In genomic region chr2:113583541-113584225, GRCh38 we compare ENCODE assay signal across 8 cellular contexts. TPM values are rescaled to one million over a fixed set of nuclear protein-coding genes. Genes with fewer than 3 reads are reported as not detected.
DNase-seq lines count a peak whose midpoint lies in the region; ATAC-seq and TF ChIP-seq lines count a peak whose summit lies in the region.
"Not testable (repeated sequence)": the region's sequence is repeated elsewhere in the genome, so short reads cannot be mapped to it uniquely, and the experiment has no call there.

No MANE protein-coding gene starts in this region.

- peak overlapping the region; percentile 87 for H3K4me2 ChIP-seq in OCI-LY3 (ENCODE audit: low read length)

- peak overlapping the region; percentile 99 for H2AFZ ChIP-seq in OCI-LY3 (ENCODE audit: low read depth, low read length)

- H3K79me2 ChIP-seq in OCI-LY3 (ENCODE audit: low read length), result not testable (repeated sequence)

- H3K9me3 ChIP-seq in OCI-LY3 (ENCODE audit: insufficient read depth, low read length); heart right ventricle: not testable (repeated sequence)

- not testable (repeated sequence) for H4K20me1 ChIP-seq in OCI-LY3 (ENCODE audit: insufficient read depth, low read length)

- peak overlapping the region; percentile 76 to 95 (median 92) for H3K27ac Mint-ChIP-seq in naive B cell

- 2% methylated on average over 49 to 55 of the region's 62 CpGs for WGBS in heart right ventricle, 2 donors

- H3K4me3 ChIP-seq in OCI-LY3 (ENCODE audit: low read length) (peak overlapping the region; percentile 90), cardiac fibroblast (replicated peaks in 1 of 2; ENCODE audit: low read depth in 2 of 2, low read length in 2 of 2) (peak overlapping the region; percentile 60 to 61), heart right ventricle (peak overlapping the region; percentile 53 to 91 (median 72))

- H3K9ac ChIP-seq in OCI-LY3 (ENCODE audit: low read length), result peak overlapping the region; percentile 81

- not testable (repeated sequence) for H3K36me3 ChIP-seq in OCI-LY3 (replicated peaks; ENCODE audit: low read depth, low read length); heart right ventricle

- not testable (repeated sequence) for H3K4me1 ChIP-seq in OCI-LY3 (ENCODE audit: low read length)
- H3K4me1 ChIP-seq in heart right ventricle, result peaks cover 3 to 35% (median 11%) of the 10 kb centered on the region in 9 donors

- not testable (repeated sequence) for H3K9me3 Mint-ChIP-seq in naive B cell

- peak; percentile 23 for TF ChIP-seq POLR2A in GM18505 (IDR thresholded peaks at IDR 0.05; ENCODE audit: borderline replicate concordance, extremely low read depth, insufficient read depth, insufficient read length)

- H3K36me3 Mint-ChIP-seq in naive B cell, result not testable (repeated sequence)

- intact Hi-C loops in heart right ventricle (cut with DNase I), result not testable (repeated sequence)

- H3K27ac ChIP-seq in OCI-LY3 (ENCODE audit: low read length) (peak overlapping the region; percentile 55), heart right ventricle (peak overlapping the region; percentile 72 to 93 (median 86))

- not testable (repeated sequence) for H3K27me3 Mint-ChIP-seq in naive B cell

- DNase-seq in 8988T (peak; percentile 48), cardiac fibroblast (ENCODE audit: low read depth in 2 of 2) (peak; percentile 64 to 80), heart right ventricle (peak; percentile 84 to 87), naive B cell (peak; percentile 81)
- DNase-seq in activated CD8-positive, alpha-beta memory T cell treated with anti-CD3 and anti-CD28 coated beads for 4 hours (ENCODE audit: low read depth in 2 of 2), result peak; percentile 59 to 60
- peak; percentile 84 for DNase-seq in stimulated activated CD4-positive, alpha-beta T cell treated with anti-CD3 and anti-CD28 coated beads, Interleukin-4, amount 100 ng/mL, for 1 hour

- H3K4me3 Mint-ChIP-seq in naive B cell, result peak overlapping the region; percentile 82 to 97 (median 88)

- H3K27me3 ChIP-seq in OCI-LY3 (ENCODE audit: low read depth, low read length); heart right ventricle: not testable (repeated sequence)

- H3K4me1 Mint-ChIP-seq in naive B cell, result peaks cover 17 to 26% (median 19%) of the 10 kb centered on the region in 3 donors

- TF ChIP-seq CTCF in OCI-LY3 (IDR thresholded peaks at IDR 0.05; ENCODE audit: low read depth, low read length); cardiac fibroblast (IDR thresholded peaks at IDR 0.05; ENCODE audit: low read depth, low read length); heart right ventricle (IDR thresholded peaks at IDR 0.05): not testable (repeated sequence)

- ATAC-seq in GM18505 (IDR thresholded peaks at IDR 0.05; ENCODE audit: unreplicated experiment); heart right ventricle: not testable (repeated sequence)
- peak; percentile 35 to 52 for ATAC-seq in naive B cell (ENCODE audit: low read depth in 2 of 2)

RNA-seq across cellular contexts. Expression of gene RABL2A, which starts 43.4 kb away (rescaled TPM):
- 10 to 100 TPM in 1 of 10 donors, 1 to 10 TPM in 9; 5.2 to 10.2 (median 7.3) TPM for total RNA-seq in heart right ventricle
- polyA plus RNA-seq in heart right ventricle, result 10 to 100 TPM in 1 of 2 donors, 1 to 10 TPM in 1; 3.5 to 14.9 TPM
- polyA plus RNA-seq in naive B cell (ENCODE audit: low read depth in 6 of 6), result 10 to 100 TPM; 11.3 to 19.7 (median 16.6) TPM
